ENCODE assay signal across 13 cellular contexts in genomic region chr1:21021311-21021710, GRCh38.
DNase-seq lines count a peak whose midpoint lies in the region; ATAC-seq and TF ChIP-seq lines count a peak whose summit lies in the region.
"Had no signal": no experiment of that assay in that cellular context is flagged by ENCODE, and none has a peak within 500 bp of the region (broad histone marks: within the 10 kb centered on the region; RNA-seq: fewer than 3 reads in every experiment).

No MANE protein-coding gene starts in this region.

- TF ChIP-seq CTCF in CD14-positive monocyte (IDR thresholded peaks at IDR 0.05) (no peak), PC-9 (conservative IDR thresholded peaks at IDR 0.05) (no peak), esophagus squamous epithelium (IDR thresholded peaks at IDR 0.05) (no peak), foreskin fibroblast (IDR thresholded peaks at IDR 0.05; ENCODE audit: low read depth, low read length) (no peak)

- peak overlapping the region; percentile 75 for H3K4me2 ChIP-seq in PC-9

- H4K20me1 ChIP-seq in PC-9 (ENCODE audit: insufficient read depth): no peaks in the 10 kb centered on the region

- no peaks in the 10 kb centered on the region for H3K9me2 ChIP-seq in PC-9 (ENCODE audit: insufficient read depth)

- DNase-seq in CD14-positive monocyte (ENCODE audit: low spot score): no peak
- no peak for DNase-seq in PC-9
- no peak for DNase-seq in esophagus squamous epithelium (lab: John Stamatoyannopoulos, UW)
- DNase-seq in renal cortical epithelial cell (ENCODE audit: low read depth): peak; percentile 53
- no peak for DNase-seq in DMS153 treated with DMSO at 0.1 percent for 48 hours (lab: John Stamatoyannopoulos, UW; ENCODE audit: unreplicated experiment)
- no peak for DNase-seq in foreskin fibroblast
- DNase-seq: activated B cell treated with CpG ODN at 0.5 μM for 24 hours, DMS153, NCI-H2029 treated with DMSO at 0.1 percent for 48 hours, occipital lobe had no signal

- H3K27me3 Mint-ChIP-seq in CD14-positive monocyte (ENCODE audit: low read depth in 3 of 3): peaks cover 0 to 2% (median 1%) of the 10 kb centered on the region in 3 donors
- H3K27me3 Mint-ChIP-seq: activated B cell treated with CpG ODN at 0.5 μM for 24 hours had no signal

- intact Hi-C loops in CD14-positive monocyte (cut with micrococcal nuclease): loop anchor here (5.0 to 10.0 kb wide), 2 partner anchors 63 to 156 kb away; partner anchors contain the start of gene EIF4G3 (in 1 of the 2)
- intact Hi-C loops in PC-9 (cut with micrococcal nuclease; ENCODE audit: unreplicated experiment): no loop called here
- intact Hi-C loops in esophagus squamous epithelium (cut with DNase I): no loop called here

- no peak overlapping the region for H2AFZ ChIP-seq in PC-9

- ATAC-seq in HG03439 (IDR thresholded peaks at IDR 0.05; ENCODE audit: unreplicated experiment) (no peak), esophagus mucosa (no peak)

- peaks cover 58% of the 10 kb centered on the region for H3K79me2 ChIP-seq in PC-9 (ENCODE audit: low read depth)

- no peak overlapping the region for H3K4me3 Mint-ChIP-seq in CD14-positive monocyte
- H3K4me3 Mint-ChIP-seq: activated B cell treated with CpG ODN at 0.5 μM for 24 hours had no signal

- H3F3A ChIP-seq in PC-9 (ENCODE audit: insufficient read depth, low read depth): peaks cover 16% of the 10 kb centered on the region; the same call in 1 of the 2 replicates

- no peak for TF ChIP-seq POLR2A in esophagus squamous epithelium (IDR thresholded peaks at IDR 0.05)

- H3K9me3 Mint-ChIP-seq in CD14-positive monocyte: peaks cover 0 to 3% (median 0%) of the 10 kb centered on the region in 7 donors
- H3K9me3 Mint-ChIP-seq: activated B cell treated with CpG ODN at 0.5 μM for 24 hours; activated naive CD4-positive, alpha-beta T cell treated with anti-CD3 and anti-CD28 coated beads, Interleukin-2, amount 50 U/mL, for 72 hours had no signal

- H3K36me3 Mint-ChIP-seq in CD14-positive monocyte: peaks cover 9 to 22% of the 10 kb centered on the region in 2 donors

- peaks cover 16% of the 10 kb centered on the region for H3K4me1 Mint-ChIP-seq in CD14-positive monocyte

- H3K4me3 ChIP-seq in PC-9 (no peak overlapping the region; the same call in 1 of the 2 replicates), esophagus squamous epithelium (no peak overlapping the region), foreskin fibroblast (ENCODE audit: low read depth in 1 of 2, low read length in 2 of 2) (no peak overlapping the region)

- H3K27me3 ChIP-seq in PC-9 (ENCODE audit: insufficient read depth, low read depth): no peaks in the 10 kb centered on the region
- no peaks in the 10 kb centered on the region for H3K27me3 ChIP-seq in esophagus squamous epithelium

- CTCF ChIA-PET in PC-9 (lab: Charles Lee): no interaction called here

- no TSS peak for BruUV-seq in PC-9 (replicated peaks; lab: Mats Ljungman, UMichigan)

- H3K27ac Mint-ChIP-seq in CD14-positive monocyte: peak overlapping the region in 5 of 7 donors; percentile 37 to 84 (median 61)

- POLR2A ChIA-PET in PC-9 (lab: Charles Lee; ENCODE audit: unreplicated experiment): no interaction called here

- WGBS in esophagus squamous epithelium, 2 donors: 60 to 92% methylated on average over 1 to 4 of the region's 4 CpGs

- H3K27ac ChIP-seq in PC-9: peak overlapping the region; percentile 99
- H3K27ac ChIP-seq in esophagus squamous epithelium: peak overlapping the region; percentile 71 to 91 (median 90)

- H3K36me3 ChIP-seq in PC-9 (ENCODE audit: low read depth) (no peaks in the 10 kb centered on the region), esophagus squamous epithelium (no peaks in the 10 kb centered on the region)

- peaks cover 19% of the 10 kb centered on the region for H3K4me1 ChIP-seq in PC-9 (replicated peaks; ENCODE audit: insufficient read depth)
- H3K4me1 ChIP-seq in esophagus squamous epithelium: peaks cover 5 to 30% (median 19%) of the 10 kb centered on the region in 3 donors

- H3K9me3 ChIP-seq in PC-9 (ENCODE audit: insufficient read depth, low read depth) (no peaks in the 10 kb centered on the region), esophagus squamous epithelium (no peaks in the 10 kb centered on the region)

Comparison
In these comparisons a context has a peak if more than half of its experiments do, and no peak if none do; other contexts are left out.
1. intact Hi-C loops: an anchor here in CD14-positive monocyte (5.0 to 10.0 kb wide); none called in PC-9 and esophagus squamous epithelium.